ENCODE assay signal across 19 cellular contexts in genomic region chr10:79024716-79025112, GRCh38. TPM values are rescaled to one million over a fixed set of nuclear protein-coding genes. Genes with fewer than 3 reads are reported as not detected.
DNase-seq lines count a peak whose midpoint lies in the region; ATAC-seq lines count a peak whose summit lies in the region.
"Had no signal": no experiment of that assay in that cellular context is flagged by ENCODE, and none has a peak within 500 bp of the region (broad histone marks: within the 10 kb centered on the region; RNA-seq: fewer than 3 reads in every experiment).

No MANE protein-coding gene starts in this region.

- no peak for ATAC-seq in central memory CD8-positive, alpha-beta T cell (replicated peaks; ENCODE audit: extremely low read depth, poor library complexity, severe bottlenecking)
- no peak for ATAC-seq in naive thymus-derived CD8-positive, alpha-beta T cell
- no peak for ATAC-seq in stimulated activated naive CD8-positive, alpha-beta T cell treated with anti-CD3 and anti-CD28 coated beads, Interleukin-15, amount 100 ng/mL, for 72 hours
- ATAC-seq: GM12878 had no signal

- peak overlapping the region; percentile 11 for H3K27ac ChIP-seq in temporal lobe (ENCODE audit: low read depth, low read length)
- H3K27ac ChIP-seq: SK-N-MC, thoracic aorta had no signal

- POLR2A ChIA-PET in naive thymus-derived CD8-positive, alpha-beta T cell (lab: Charles Lee), result interaction anchor here (0.6 to 2.2 kb wide), 3 partner anchors 23 to 117 kb away, joined by 3 to 15 read pairs (median 7); no protein-coding TSS in a partner anchor

- no peaks in the 10 kb centered on the region for H3K9me3 Mint-ChIP-seq in central memory CD8-positive, alpha-beta T cell
- H3K9me3 Mint-ChIP-seq in naive thymus-derived CD8-positive, alpha-beta T cell, result no peaks in the 10 kb centered on the region
- H3K9me3 Mint-ChIP-seq in stimulated activated naive CD8-positive, alpha-beta T cell treated with anti-CD3 and anti-CD28 coated beads, Interleukin-15, amount 100 ng/mL, for 72 hours, result no peaks in the 10 kb centered on the region

- peaks cover 15% of the 10 kb centered on the region for H3K36me3 Mint-ChIP-seq in central memory CD8-positive, alpha-beta T cell (ENCODE audit: insufficient read depth)
- no peaks in the 10 kb centered on the region for H3K36me3 Mint-ChIP-seq in naive thymus-derived CD8-positive, alpha-beta T cell

- no peaks in the 10 kb centered on the region for H3K27me3 Mint-ChIP-seq in central memory CD8-positive, alpha-beta T cell
- H3K27me3 Mint-ChIP-seq in naive thymus-derived CD8-positive, alpha-beta T cell, result no peaks in the 10 kb centered on the region
- H3K27me3 Mint-ChIP-seq in stimulated activated naive CD8-positive, alpha-beta T cell treated with anti-CD3 and anti-CD28 coated beads, Interleukin-15, amount 100 ng/mL, for 72 hours, result no peaks in the 10 kb centered on the region

- peak overlapping the region; percentile 42 for H3K4me3 Mint-ChIP-seq in central memory CD8-positive, alpha-beta T cell
- peak overlapping the region in 6 of 10 donors; percentile 39 to 75 (median 58) for H3K4me3 Mint-ChIP-seq in naive thymus-derived CD8-positive, alpha-beta T cell
- H3K4me3 Mint-ChIP-seq in stimulated activated naive CD8-positive, alpha-beta T cell treated with anti-CD3 and anti-CD28 coated beads, Interleukin-15, amount 100 ng/mL, for 72 hours, result no peak overlapping the region

- H3K27ac Mint-ChIP-seq in central memory CD8-positive, alpha-beta T cell (ENCODE audit: low read depth), result no peak overlapping the region
- H3K27ac Mint-ChIP-seq in naive thymus-derived CD8-positive, alpha-beta T cell, result peak overlapping the region; percentile 80 to 90 (median 86)
- no peak overlapping the region for H3K27ac Mint-ChIP-seq in stimulated activated naive CD8-positive, alpha-beta T cell treated with anti-CD3 and anti-CD28 coated beads, Interleukin-15, amount 100 ng/mL, for 72 hours

- DNase-seq in activated effector memory CD4-positive, alpha-beta T cell treated with anti-CD3 and anti-CD28 coated beads, Interleukin-2, amount 50 U/mL, for 16 hours, result peak; percentile 42
- no peak for DNase-seq in activated effector memory CD4-positive, alpha-beta T cell treated with Interleukin-2 at 50 U/mL for 16 hours
- DNase-seq in central memory CD8-positive, alpha-beta T cell (ENCODE audit: low spot score in 2 of 2), result no peak
- no peak for DNase-seq in naive thymus-derived CD8-positive, alpha-beta T cell
- no peak for DNase-seq in stimulated activated naive CD8-positive, alpha-beta T cell treated with anti-CD3 and anti-CD28 coated beads, Interleukin-15, amount 100 ng/mL, for 72 hours
- no peak for DNase-seq in SHP77 treated with DMSO at 0.1 percent for 48 hours (lab: John Stamatoyannopoulos, UW)
- DNase-seq in epidermal melanocyte (ENCODE audit: insufficient read length, low spot score), result no peak
- DNase-seq: activated CD4-positive, alpha-beta T cell treated with anti-CD3 and anti-CD28 coated beads for 1 hour; GF-D8; HCEC 1CT; KG1; midbrain; NCI-H2081 treated with DMSO at 0.1 percent for 48 hours; OCI-M1; T1000 had no signal

- peaks cover 31% of the 10 kb centered on the region for H3K4me1 Mint-ChIP-seq in central memory CD8-positive, alpha-beta T cell
- H3K4me1 Mint-ChIP-seq in naive thymus-derived CD8-positive, alpha-beta T cell, result peaks cover 40 to 69% (median 53%) of the 10 kb centered on the region in 4 donors
- H3K4me1 Mint-ChIP-seq in stimulated activated naive CD8-positive, alpha-beta T cell treated with anti-CD3 and anti-CD28 coated beads, Interleukin-15, amount 100 ng/mL, for 72 hours, result peaks cover 62% of the 10 kb centered on the region

RNA-seq across cellular contexts. Expression of gene ZMIZ1, which starts 44.1 kb away (rescaled TPM):
- 10 to 100 TPM; 11.2 to 11.6 TPM for total RNA-seq in naive thymus-derived CD8-positive, alpha-beta T cell
- polyA plus RNA-seq in naive thymus-derived CD8-positive, alpha-beta T cell, result 1 to 10 TPM; 1.4 to 2.7 (median 2.6) TPM
- total RNA-seq in temporal lobe, result 52.1 TPM

Comparison
In these comparisons a context has a peak if more than half of its experiments do, and no peak if none do; other contexts are left out.
1. H3K27ac Mint-ChIP-seq: peak in naive thymus-derived CD8-positive, alpha-beta T cell (10 of 10); none in central memory CD8-positive, alpha-beta T cell (single experiment) and stimulated activated naive CD8-positive, alpha-beta T cell treated with anti-CD3 and anti-CD28 coated beads, Interleukin-15, amount 100 ng/mL, for 72 hours (0 of 2).
2. H3K4me3 Mint-ChIP-seq: peak in central memory CD8-positive, alpha-beta T cell (single experiment) and naive thymus-derived CD8-positive, alpha-beta T cell (6 of 10); none in stimulated activated naive CD8-positive, alpha-beta T cell treated with anti-CD3 and anti-CD28 coated beads, Interleukin-15, amount 100 ng/mL, for 72 hours (0 of 2).